8 cellular contexts compared by ENCODE assay signal in the genomic region with DNA sequence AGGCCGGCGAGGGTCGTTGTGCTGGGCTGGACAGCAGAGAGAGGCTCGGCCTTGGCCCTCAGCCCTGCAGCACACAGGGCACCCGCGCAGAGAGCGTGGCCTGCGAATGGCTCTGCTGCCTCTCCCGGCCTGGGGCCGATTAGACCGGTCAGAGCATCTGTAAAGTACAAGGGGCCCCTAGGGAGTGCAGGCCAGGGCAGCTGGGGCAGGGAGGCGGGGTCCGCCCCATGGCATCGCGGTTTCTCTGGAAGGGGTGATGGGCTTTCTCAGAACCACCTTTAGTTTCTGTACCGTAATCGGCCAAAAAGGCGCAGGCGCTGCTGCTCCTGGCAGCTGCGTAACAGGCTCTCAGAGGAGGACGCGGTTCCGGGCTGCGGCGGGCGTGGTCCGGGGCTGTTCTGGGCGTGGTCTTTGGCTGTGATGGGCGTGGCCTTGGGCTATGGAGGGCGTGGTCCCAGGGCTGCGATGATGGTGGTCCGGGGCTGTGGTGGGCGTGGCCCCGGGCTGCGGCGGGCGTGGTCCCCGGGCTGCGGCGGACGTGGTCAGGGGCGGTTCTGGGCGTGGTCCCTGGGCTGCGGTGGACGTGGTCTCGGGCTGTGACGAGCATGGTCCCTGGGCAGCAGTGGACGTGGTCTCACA. TPM values are rescaled to one million over a fixed set of nuclear protein-coding genes. Genes with fewer than 3 reads are reported as not detected.
DNase-seq lines count a peak whose midpoint lies in the region; ATAC-seq and TF ChIP-seq lines count a peak whose summit lies in the region.

No MANE protein-coding gene starts in this region.

- no peaks in the 10 kb centered on the region for H3K36me3 ChIP-seq in aorta (ENCODE audit: control insufficient read depth in 1 of 2, insufficient read depth in 2 of 2, low read length in 1 of 2)

- TF ChIP-seq CTCF in retinal pigment epithelial cell (conservative IDR thresholded peaks at IDR 0.05; ENCODE audit: low read depth, low read length) = no peak

- H3K27me3 ChIP-seq in aorta (ENCODE audit: control insufficient read depth in 1 of 2, insufficient read depth in 2 of 2, low read length in 1 of 2) = no peaks in the 10 kb centered on the region

- DNase-seq in D341Med (ENCODE audit: low spot score) (peak; percentile 71), T-helper 1 cell (peak; percentile 71 to 93 (median 85)), amniotic stem cell (lab: John Stamatoyannopoulos, UW) (peak; percentile 10), hippocampal formation (lab: John Stamatoyannopoulos, UW) (peak; percentile 38 to 58), retinal pigment epithelial cell (ENCODE audit: low read depth) (peak; percentile 16), aorta (peak; percentile 89 to 95)

- peak overlapping the region in 1 of 2 donors; percentile 71 for H3K27ac ChIP-seq in aorta (ENCODE audit: low read depth in 1 of 2, low read length in 2 of 2)

- WGBS in aorta, 2 donors = 1% methylated on average over 47 to 48 of the region's 48 CpGs

- peak; percentile 93 for ATAC-seq in GM21528 (IDR thresholded peaks at IDR 0.05; ENCODE audit: low FRiP score, unreplicated experiment)
- ATAC-seq in aorta (ENCODE audit: low FRiP score) = peak; percentile 93

- intact Hi-C loops in aorta (cut with DNase I) = no loop called here

- no peak for TF ChIP-seq RAD21 in Ishikawa (IDR thresholded peaks at IDR 0.05; ENCODE audit: low read depth)

- H3K9me3 ChIP-seq in aorta (ENCODE audit: control insufficient read depth, low read length) = no peaks in the 10 kb centered on the region

- no peak for TF ChIP-seq EP300 in Ishikawa (IDR thresholded peaks at IDR 0.05; ENCODE audit: borderline replicate concordance)

- H3K4me3 ChIP-seq in retinal pigment epithelial cell (ENCODE audit: low read length) (peak overlapping the region; percentile 61), aorta (ENCODE audit: low read length in 2 of 2) (peak overlapping the region; percentile 38 to 42)

- no peaks in the 10 kb centered on the region for H3K4me1 ChIP-seq in aorta (ENCODE audit: control insufficient read depth in 1 of 2, insufficient read depth in 2 of 2, low read length in 2 of 2)

TF ChIP-seq in Ishikawa, 13 proteins besides CTCF, POLR2A, EP300 and RAD21:
- TF ChIP-seq, protein P1, sequence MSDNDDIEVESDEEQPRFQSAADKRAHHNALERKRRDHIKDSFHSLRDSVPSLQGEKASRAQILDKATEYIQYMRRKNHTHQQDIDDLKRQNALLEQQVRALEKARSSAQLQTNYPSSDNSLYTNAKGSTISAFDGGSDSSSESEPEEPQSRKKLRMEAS (IDR thresholded peaks at IDR 0.05) = peak; percentile 26; the same call in 1 of the 2 replicates
- TF ChIP-seq CREB1 (IDR thresholded peaks at IDR 0.05; ENCODE audit: low read depth) = no peak

RNA-seq across cellular contexts. Expression of gene GPR148, which starts 1.5 kb away (rescaled TPM):
- total RNA-seq in aorta = not detected
- not detected for polyA plus RNA-seq in aorta

RNA-seq across cellular contexts. Expression of gene AMER3, which starts 27.9 kb away (rescaled TPM):
- not detected for total RNA-seq in aorta
- polyA plus RNA-seq in aorta = not detected

Comparison
In these comparisons a context has a peak if more than half of its experiments do, and no peak if none do; other contexts are left out.
1. DNase-seq: peak in every context shown above with its lines; median percentile 92 in aorta; 85 in T-helper 1 cell; 71 in D341Med; 48 in hippocampal formation; 16 in retinal pigment epithelial cell; 10 in amniotic stem cell.